11 cellular contexts compared by ENCODE assay signal in genomic region chr14:67722293-67722692, GRCh38. TPM values are rescaled to one million over a fixed set of nuclear protein-coding genes. Genes with fewer than 3 reads are reported as not detected.
DNase-seq lines count a peak whose midpoint lies in the region; ATAC-seq and TF ChIP-seq lines count a peak whose summit lies in the region.
"Had no signal": no experiment of that assay in that cellular context is flagged by ENCODE, and none has a peak within 500 bp of the region (broad histone marks: within the 10 kb centered on the region; RNA-seq: fewer than 3 reads in every experiment).

No MANE protein-coding gene starts in this region.

- no peaks in the 10 kb centered on the region for H4K20me1 ChIP-seq in PC-3 (ENCODE audit: low read length)

- H3K9me3 ChIP-seq in PC-3 (ENCODE audit: low read length) = no peaks in the 10 kb centered on the region

- no peak overlapping the region for H3K27ac ChIP-seq in PC-3 (ENCODE audit: low read length)
- H3K27ac ChIP-seq: HL-60 had no signal

- H3K9me2 ChIP-seq in PC-3 (replicated peaks; ENCODE audit: low read length) = no peaks in the 10 kb centered on the region

- no peaks in the 10 kb centered on the region for H3K27me3 ChIP-seq in PC-3 (ENCODE audit: low read length)

- DNase-seq in G401 (ENCODE audit: low spot score) (peak; percentile 62), PC-3 (no peak), globus pallidus (ENCODE audit: low spot score) (peak; percentile 39), posterior cingulate gyrus (peak; percentile 32 to 94 (median 63))
- DNase-seq in effector CD4-positive, alpha-beta T cell = no peak
- DNase-seq in activated CD8-positive, alpha-beta memory T cell treated with anti-CD3 and anti-CD28 coated beads, Interleukin-2, amount 50 U/mL, for 48 hours = no peak
- DNase-seq in activated CD8-positive, alpha-beta memory T cell treated with anti-CD3 and anti-CD28 coated beads, Interleukin-2, amount 10 ng/mL, durations not matched to agents 7 days and 5 days = no peak
- DNase-seq: stimulated activated CD4-positive, alpha-beta T cell treated with anti-CD3 and anti-CD28 coated beads, Interleukin-15, amount 100 ng/mL, for 24 hours had no signal

- no peaks in the 10 kb centered on the region for H3F3A ChIP-seq in PC-3 (ENCODE audit: low read length, unreplicated experiment)

- no peak overlapping the region for H3K9ac ChIP-seq in PC-3 (ENCODE audit: low read length)

- H3K27me3 Mint-ChIP-seq in activated CD8-positive, alpha-beta memory T cell treated with anti-CD3 and anti-CD28 coated beads, Interleukin-2, amount 10 ng/mL, durations not matched to agents 7 days and 5 days = peaks cover 45% of the 10 kb centered on the region

- no peak overlapping the region for H2AFZ ChIP-seq in PC-3 (ENCODE audit: low read length)

- CTCF ChIA-PET in PC-3 (lab: Charles Lee) = no interaction called here
- CTCF ChIA-PET in activated CD8-positive, alpha-beta memory T cell treated with anti-CD3 and anti-CD28 coated beads, Interleukin-2, amount 10 ng/mL, durations not matched to agents 7 days and 5 days (lab: Charles Lee) = no interaction called here

- POLR2A ChIA-PET in PC-3 (lab: Charles Lee; ENCODE audit: unreplicated experiment) = interaction anchor here (0.5 to 0.6 kb wide), 3 partner anchors 48 to 274 kb away, joined by 3 to 5 read pairs (median 3); no protein-coding TSS in a partner anchor

- no peak overlapping the region for H3K4me3 Mint-ChIP-seq in activated CD8-positive, alpha-beta memory T cell treated with anti-CD3 and anti-CD28 coated beads, Interleukin-2, amount 10 ng/mL, durations not matched to agents 7 days and 5 days

- intact Hi-C loops in PC-3 (cut with micrococcal nuclease) = no loop called here
- intact Hi-C loops in posterior cingulate gyrus (cut with DNase I) = no loop called here

- H3K36me3 ChIP-seq in PC-3 (ENCODE audit: low read depth, low read length) = no peaks in the 10 kb centered on the region

- H3K79me2 ChIP-seq in PC-3 (ENCODE audit: low read length) = no peaks in the 10 kb centered on the region

- peaks cover 15% of the 10 kb centered on the region for H3K4me1 Mint-ChIP-seq in activated CD8-positive, alpha-beta memory T cell treated with anti-CD3 and anti-CD28 coated beads, Interleukin-2, amount 10 ng/mL, durations not matched to agents 7 days and 5 days

- BruUV-seq in PC-3 (replicated peaks; lab: Mats Ljungman, UMichigan) = no TSS peak

- H3K27ac Mint-ChIP-seq in activated CD8-positive, alpha-beta memory T cell treated with anti-CD3 and anti-CD28 coated beads, Interleukin-2, amount 10 ng/mL, durations not matched to agents 7 days and 5 days = no peak overlapping the region

- no peaks in the 10 kb centered on the region for H3K9me3 Mint-ChIP-seq in activated CD8-positive, alpha-beta memory T cell treated with anti-CD3 and anti-CD28 coated beads, Interleukin-2, amount 10 ng/mL, durations not matched to agents 7 days and 5 days (ENCODE audit: low read depth)

- peaks cover 1% of the 10 kb centered on the region for H3K36me3 Mint-ChIP-seq in activated CD8-positive, alpha-beta memory T cell treated with anti-CD3 and anti-CD28 coated beads, Interleukin-2, amount 10 ng/mL, durations not matched to agents 7 days and 5 days

- H3K4me2 ChIP-seq in PC-3 (ENCODE audit: low read length) = no peak overlapping the region

- TF ChIP-seq CTCF in PC-3 (conservative IDR thresholded peaks at IDR 0.05; ENCODE audit: low read depth, low read length) = no peak

- ATAC-seq in PC-3 = peak; percentile 37
- no peak for ATAC-seq in activated CD4-positive, CD25-positive, alpha-beta regulatory T cell treated with anti-CD3 and anti-CD28 coated beads, Interleukin-2, amount 50 U/mL, for 24 hours
- no peak for ATAC-seq in activated CD8-positive, alpha-beta memory T cell treated with anti-CD3 and anti-CD28 coated beads, Interleukin-2, amount 10 ng/mL, durations not matched to agents 7 days and 5 days

- in situ Hi-C loops in G401 (cut with HindIII; ENCODE audit: low sequenced_read_pairs) = no loop called here

- H3K4me1 ChIP-seq in PC-3 (ENCODE audit: insufficient read depth, low read length) = no peaks in the 10 kb centered on the region

- no peak overlapping the region for H3K4me3 ChIP-seq in PC-3 (ENCODE audit: low read length)

RNA-seq across cellular contexts. Expression of gene RDH12, which starts 20.6 kb away (rescaled TPM):
- 0.43 TPM in 1 of 2 replicates, not detected in the other for total RNA-seq in G401 (2014; rRNA removed; shearing (Covaris generic))
- not detected in 2 replicates for total RNA-seq in PC-3 (2014; rRNA removed)
- total RNA-seq in activated CD8-positive, alpha-beta memory T cell treated with anti-CD3 and anti-CD28 coated beads, Interleukin-2, amount 10 ng/mL, durations not matched to agents 7 days and 5 days = not detected
- total RNA-seq: T-helper 2 cell treated with Interferon-gamma antibody and Interleukin-4, amounts not matched to agents 100 ng/mL and 5 ng/mL, for 36 hours had no signal

RNA-seq across cellular contexts. Expression of gene RDH11, which starts 26.7 kb away (rescaled TPM):
- 71.6 and 97.4 TPM in 2 replicates for total RNA-seq in G401 (2014; rRNA removed; shearing (Covaris generic))
- total RNA-seq in PC-3 (2014; rRNA removed) = 103 and 125 TPM in 2 replicates
- total RNA-seq in activated CD8-positive, alpha-beta memory T cell treated with anti-CD3 and anti-CD28 coated beads, Interleukin-2, amount 10 ng/mL, durations not matched to agents 7 days and 5 days = 10 to 100 TPM; 49.6 to 59.8 TPM

RNA-seq across cellular contexts. Expression of gene VTI1B, which starts 47.9 kb away (rescaled TPM):
- total RNA-seq in G401 (2014; rRNA removed; shearing (Covaris generic)) = 43.1 and 79.8 TPM in 2 replicates
- 72.6 and 93.8 TPM in 2 replicates for total RNA-seq in PC-3 (2014; rRNA removed)
- total RNA-seq in activated CD8-positive, alpha-beta memory T cell treated with anti-CD3 and anti-CD28 coated beads, Interleukin-2, amount 10 ng/mL, durations not matched to agents 7 days and 5 days = 10 to 100 TPM; 69.2 to 73.5 TPM

Comparison
In these comparisons a context has a peak if more than half of its experiments do, and no peak if none do; other contexts are left out.
1. DNase-seq: peak in G401 (single experiment), globus pallidus (single experiment) and posterior cingulate gyrus (10 of 10); none in PC-3 (single experiment), effector CD4-positive, alpha-beta T cell (single experiment), activated CD8-positive, alpha-beta memory T cell treated with anti-CD3 and anti-CD28 coated beads, Interleukin-2, amount 50 U/mL, for 48 hours (single experiment) and activated CD8-positive, alpha-beta memory T cell treated with anti-CD3 and anti-CD28 coated beads, Interleukin-2, amount 10 ng/mL, durations not matched to agents 7 days and 5 days (single experiment).